14 cellular contexts compared by ENCODE assay signal in genomic region chr4:113478032-113478431, GRCh38.
"Had no signal": no experiment of that assay in that cellular context is flagged by ENCODE, and none has a peak within 500 bp of the region (broad histone marks: within the 10 kb centered on the region; RNA-seq: fewer than 3 reads in every experiment).

No MANE protein-coding gene starts in this region.

- H3K27ac Mint-ChIP-seq: mesothelial cell of epicardium; natural killer cell treated with Interleukin-12 subunit alpha and Interleukin-12 subunit beta and Interleukin-15 and Interleukin-18, amount 100 ng/mL, for 72 hours; WTC11 had no signal

- H3K4me3 Mint-ChIP-seq: mesothelial cell of epicardium; natural killer cell treated with Interleukin-12 subunit alpha and Interleukin-12 subunit beta and Interleukin-15 and Interleukin-18, amount 100 ng/mL, for 72 hours; stimulated activated naive CD8-positive, alpha-beta T cell treated with anti-CD3 and anti-CD28 coated beads, Interleukin-15, amount 100 ng/mL, for 72 hours; WTC11 had no signal

- DNase-seq: activated CD4-positive, alpha-beta T cell treated with anti-CD3 and anti-CD28 coated beads for 48 hours; activated CD8-positive, alpha-beta memory T cell treated with anti-CD3 and anti-CD28 coated beads for 24 hours; activated CD8-positive, alpha-beta memory T cell treated with anti-CD3 and anti-CD28 coated beads, Interleukin-2, amount 50 U/mL, for 48 hours; activated naive CD4-positive, alpha-beta T cell; amygdala; foreskin fibroblast; stimulated activated naive CD8-positive, alpha-beta T cell treated with anti-CD3 and anti-CD28 coated beads, Interleukin-15, amount 100 ng/mL, for 72 hours; SW 1271; T-helper 2 cell; transverse colon; uterus had no signal

- H3K27me3 Mint-ChIP-seq: natural killer cell treated with Interleukin-12 subunit alpha and Interleukin-12 subunit beta and Interleukin-15 and Interleukin-18, amount 100 ng/mL, for 72 hours; stimulated activated naive CD8-positive, alpha-beta T cell treated with anti-CD3 and anti-CD28 coated beads, Interleukin-15, amount 100 ng/mL, for 72 hours had no signal

- ATAC-seq: natural killer cell treated with Interleukin-12 subunit alpha and Interleukin-12 subunit beta and Interleukin-15 and Interleukin-18, amount 100 ng/mL, for 72 hours; stimulated activated naive CD8-positive, alpha-beta T cell treated with anti-CD3 and anti-CD28 coated beads, Interleukin-15, amount 100 ng/mL, for 72 hours; WTC11 had no signal
